In the genomic region with DNA sequence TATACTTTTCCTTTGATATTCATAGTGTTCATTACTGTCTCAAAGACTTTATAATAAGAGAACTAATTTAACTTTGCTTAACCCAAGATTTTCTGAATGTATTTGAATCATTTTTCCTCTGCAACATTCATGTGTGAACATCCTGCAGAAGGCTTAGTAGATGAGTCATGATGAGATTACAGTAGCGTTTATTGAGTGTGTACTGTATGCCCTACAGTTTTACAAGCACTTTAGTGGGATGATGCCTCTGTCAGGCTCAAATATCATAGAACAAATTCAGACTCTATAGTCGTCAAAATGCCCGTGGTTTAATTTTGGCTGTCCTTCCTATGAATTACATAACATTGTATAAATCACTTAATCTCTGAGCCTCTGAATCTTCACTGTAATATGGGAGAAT, we compare ENCODE assay signal across 1 cellular context.
TF ChIP-seq lines count a peak whose summit lies in the region.

No MANE protein-coding gene starts in this region.

TF ChIP-seq in IMR-90, 13 proteins besides CTCF, POLR2A, EP300 and RAD21 (continued from another document):
- TF ChIP-seq ELK1 (IDR thresholded peaks at IDR 0.05; ENCODE audit: borderline replicate concordance, low read depth, low read length) (no peak), FOS (IDR thresholded peaks at IDR 0.05; ENCODE audit: low read depth, low read length) (0 out of 2 replicates have a peak, but pooled peaks have one; percentile 7), NFE2L2 (IDR thresholded peaks at IDR 0.05; ENCODE audit: low read depth, low read length) (no peak)
